ENCODE assay signal across 21 cellular contexts in genomic region chr2:58866527-58866926, GRCh38.
DNase-seq lines count a peak whose midpoint lies in the region; ATAC-seq and TF ChIP-seq lines count a peak whose summit lies in the region.
"Had no signal": no experiment of that assay in that cellular context is flagged by ENCODE, and none has a peak within 500 bp of the region (broad histone marks: within the 10 kb centered on the region; RNA-seq: fewer than 3 reads in every experiment).

No MANE protein-coding gene starts in this region.

- 35 to 71% (median 59%) methylated on average over 1 of the region's 1 CpG for WGBS in spleen, 5 donors

- POLR2A ChIA-PET in WTC11 (lab: Charles Lee), result no interaction called here

- H3K9ac ChIP-seq in Loucy (ENCODE audit: low read depth, low read length, poor library complexity, severe bottlenecking), result no peak overlapping the region
- H3K9ac ChIP-seq in iPS-20b (ENCODE audit: low read depth, low read length), result no peak overlapping the region
- H3K9ac ChIP-seq: BLaER1 had no signal

- H3K9me2 ChIP-seq in GM23338 (ENCODE audit: insufficient read depth), result peaks cover 25% of the 10 kb centered on the region
- no peaks in the 10 kb centered on the region for H3K9me2 ChIP-seq in Loucy (replicated peaks; ENCODE audit: low read depth, low read length)

- H3K36me3 ChIP-seq in GM23338 (ENCODE audit: insufficient read depth), result no peaks in the 10 kb centered on the region
- H3K36me3 ChIP-seq in Loucy (ENCODE audit: insufficient read depth, low read length), result no peaks in the 10 kb centered on the region
- no peaks in the 10 kb centered on the region for H3K36me3 ChIP-seq in iPS-20b (ENCODE audit: insufficient read depth, low read depth, low read length)
- no peaks in the 10 kb centered on the region for H3K36me3 ChIP-seq in spleen
- H3K36me3 ChIP-seq: BLaER1 had no signal

- H3K27me3 Mint-ChIP-seq in GM23338 (ENCODE audit: insufficient read depth, low read depth, poor library complexity) (peaks cover 4% of the 10 kb centered on the region), WTC11 (ENCODE audit: low read depth) (peaks cover 12% of the 10 kb centered on the region)
- H3K27me3 Mint-ChIP-seq in activated T-helper 17 cell treated with anti-CD3 and anti-CD28 coated beads, Interleukin-2, amount 50 U/mL, for 72 hours, result no peaks in the 10 kb centered on the region
- H3K27me3 Mint-ChIP-seq: B cell; CD8-positive, alpha-beta memory T cell had no signal

- no peak for TF ChIP-seq POLR2A in spleen (IDR thresholded peaks at IDR 0.05)

- CTCF ChIA-PET in WTC11 (lab: Charles Lee), result interaction anchor here (0.8 to 1.0 kb wide), 3 partner anchors 11 to 417 kb away, joined by 3 to 4 read pairs (median 3); no protein-coding TSS in a partner anchor

- H3K4me3 ChIP-seq in GM23338 (0 out of 2 replicates have a peak overlapping the region, but pooled peaks have one; percentile 9), Loucy (ENCODE audit: low read length, poor library complexity, severe bottlenecking) (no peak overlapping the region), iPS-20b (ENCODE audit: low read length) (peak overlapping the region; percentile 28; the same call in 1 of the 2 replicates), spleen (no peak overlapping the region)
- H3K4me3 ChIP-seq: BLaER1, GM12878 had no signal

- H3K4me1 Mint-ChIP-seq in GM23338, result peaks cover 35% of the 10 kb centered on the region
- H3K4me1 Mint-ChIP-seq in WTC11, result peaks cover 34% of the 10 kb centered on the region
- H3K4me1 Mint-ChIP-seq in activated T-helper 17 cell treated with anti-CD3 and anti-CD28 coated beads, Interleukin-2, amount 50 U/mL, for 72 hours, result no peaks in the 10 kb centered on the region
- H3K4me1 Mint-ChIP-seq: CD8-positive, alpha-beta memory T cell had no signal

- H3K4me3 Mint-ChIP-seq in GM23338 (no peak overlapping the region), WTC11 (no peak overlapping the region; the same call in 1 of the 2 replicates)
- H3K4me3 Mint-ChIP-seq in activated T-helper 17 cell treated with anti-CD3 and anti-CD28 coated beads, Interleukin-2, amount 50 U/mL, for 72 hours, result no peak overlapping the region
- H3K4me3 Mint-ChIP-seq: B cell; CD4-positive, alpha-beta T cell; CD8-positive, alpha-beta memory T cell had no signal

- peaks cover 23% of the 10 kb centered on the region for H3K4me1 ChIP-seq in GM23338 (ENCODE audit: insufficient read depth)
- H3K4me1 ChIP-seq in Loucy (ENCODE audit: insufficient read depth, low read length, poor library complexity, severe bottlenecking), result peaks cover 22% of the 10 kb centered on the region
- peaks cover 19% of the 10 kb centered on the region for H3K4me1 ChIP-seq in iPS-20b (ENCODE audit: insufficient read depth, low read length)
- no peaks in the 10 kb centered on the region for H3K4me1 ChIP-seq in spleen
- H3K4me1 ChIP-seq: BLaER1 had no signal

- no peaks in the 10 kb centered on the region for H3F3A ChIP-seq in GM23338 (replicated peaks; ENCODE audit: low read depth)
- 0 out of 2 replicates have a peak, but pooled peaks cover 2% of the 10 kb centered on the region for H3F3A ChIP-seq in Loucy (ENCODE audit: low read depth)

- no peaks in the 10 kb centered on the region for H3K9me3 ChIP-seq in Loucy (ENCODE audit: insufficient read depth, low read depth, low read length)
- no peaks in the 10 kb centered on the region for H3K9me3 ChIP-seq in iPS-20b (ENCODE audit: insufficient read depth, low read depth, low read length)
- H3K9me3 ChIP-seq in spleen, result no peaks in the 10 kb centered on the region
- H3K9me3 ChIP-seq: BLaER1 had no signal

- ATAC-seq in GM23338, result peak; percentile 65
- ATAC-seq in WTC11, result peak; percentile 28
- no peak for ATAC-seq in activated T-helper 17 cell treated with anti-CD3 and anti-CD28 coated beads, Interleukin-2, amount 50 U/mL, for 72 hours (replicated peaks)

- DNase-seq in GM23338 (ENCODE audit: low spot score), result no peak
- no peak for DNase-seq in WTC11 (ENCODE audit: low spot score)
- DNase-seq in CD1c-positive myeloid dendritic cell (ENCODE audit: extremely low spot score), result no peak
- no peak for DNase-seq in SW480 (ENCODE audit: low spot score)
- no peak for DNase-seq in spleen
- DNase-seq: CD4-positive, alpha-beta T cell; CD8-positive, alpha-beta memory T cell; DMS 273 treated with DMSO at 0.1 percent for 48 hours; DMS79; EL; GDM1; GOT3; HCEC 1CT had no signal

- H3K27ac Mint-ChIP-seq in GM23338, result no peak overlapping the region
- H3K27ac Mint-ChIP-seq in WTC11, result no peak overlapping the region
- H3K27ac Mint-ChIP-seq in activated T-helper 17 cell treated with anti-CD3 and anti-CD28 coated beads, Interleukin-2, amount 50 U/mL, for 72 hours, result no peak overlapping the region
- H3K27ac Mint-ChIP-seq: B cell; CD4-positive, alpha-beta T cell; CD8-positive, alpha-beta memory T cell had no signal

- intact Hi-C loops in spleen (cut with DNase I; ENCODE audit: low total_unique reads), result no loop called here

- H3K79me2 ChIP-seq in GM23338 (replicated peaks; ENCODE audit: insufficient read depth), result no peaks in the 10 kb centered on the region
- H3K79me2 ChIP-seq in Loucy (ENCODE audit: insufficient read depth, low read length), result no peaks in the 10 kb centered on the region

- peaks cover 10% of the 10 kb centered on the region for H3K27me3 ChIP-seq in GM23338 (ENCODE audit: insufficient read depth)
- H3K27me3 ChIP-seq in Loucy (ENCODE audit: insufficient read depth, low read length, poor library complexity, severe bottlenecking), result no peaks in the 10 kb centered on the region
- H3K27me3 ChIP-seq in iPS-20b (ENCODE audit: insufficient read depth, low read length), result peaks cover 13% of the 10 kb centered on the region; the same call in 1 of the 2 replicates
- no peaks in the 10 kb centered on the region for H3K27me3 ChIP-seq in spleen (replicated peaks in 1 of 7)
- H3K27me3 ChIP-seq: BLaER1 had no signal

- H4K20me1 ChIP-seq in GM23338 (replicated peaks; ENCODE audit: insufficient read depth) (no peaks in the 10 kb centered on the region), Loucy (ENCODE audit: insufficient read depth, low read length, poor library complexity, severe bottlenecking) (peaks cover 3% of the 10 kb centered on the region)
- H4K20me1 ChIP-seq: BLaER1 had no signal

- TF ChIP-seq CTCF in GM23338 (conservative IDR thresholded peaks at IDR 0.05; ENCODE audit: low read depth in 2 of 2) (no peak), Loucy (conservative IDR thresholded peaks at IDR 0.05; ENCODE audit: low read length) (no peak), WTC11 (IDR thresholded peaks at IDR 0.05) (no peak), spleen (IDR thresholded peaks at IDR 0.05 in 8 of 11, conservative IDR thresholded peaks at IDR 0.05 in 3 of 11) (no peak)

- H3K4me2 ChIP-seq in GM23338 (peak overlapping the region; percentile 60; the same call in 1 of the 2 replicates), Loucy (ENCODE audit: low read depth, low read length, poor library complexity, severe bottlenecking) (peak overlapping the region; percentile 28)
- H3K4me2 ChIP-seq: BLaER1 had no signal

- H3K9me3 Mint-ChIP-seq in GM23338 (no peaks in the 10 kb centered on the region), WTC11 (peaks cover 18% of the 10 kb centered on the region)
- no peaks in the 10 kb centered on the region for H3K9me3 Mint-ChIP-seq in activated T-helper 17 cell treated with anti-CD3 and anti-CD28 coated beads, Interleukin-2, amount 50 U/mL, for 72 hours
- H3K9me3 Mint-ChIP-seq: CD4-positive, alpha-beta T cell had no signal

- no peaks in the 10 kb centered on the region for H3K36me3 Mint-ChIP-seq in GM23338 (ENCODE audit: low read depth)
- no peaks in the 10 kb centered on the region for H3K36me3 Mint-ChIP-seq in WTC11
- H3K36me3 Mint-ChIP-seq in activated T-helper 17 cell treated with anti-CD3 and anti-CD28 coated beads, Interleukin-2, amount 50 U/mL, for 72 hours (ENCODE audit: low read depth), result no peaks in the 10 kb centered on the region
- H3K36me3 Mint-ChIP-seq: CD8-positive, alpha-beta memory T cell had no signal

- H3K27ac ChIP-seq in GM23338 (ENCODE audit: low read depth) (no peak overlapping the region), iPS-20b (ENCODE audit: low read length) (no peak overlapping the region), spleen (no peak overlapping the region)
- H3K27ac ChIP-seq: 22Rv1, BLaER1, C4-2B had no signal

- no peak overlapping the region for H2AFZ ChIP-seq in GM23338
- H2AFZ ChIP-seq in Loucy (ENCODE audit: low read length), result no peak overlapping the region

TF ChIP-seq in WTC11, 78 proteins besides CTCF, POLR2A, EP300 and RAD21 (continues in another document):
- no peak for TF ChIP-seq FOXP4 (CRISPR knock-in tag; IDR thresholded peaks at IDR 0.05)
- no peak for TF ChIP-seq NFE2L1 (CRISPR knock-in tag; IDR thresholded peaks at IDR 0.05)

Comparison
In these comparisons a context has a peak if more than half of its experiments do, and no peak if none do; other contexts are left out.
1. H3K4me3 ChIP-seq: peak in GM23338 (single experiment) and iPS-20b (single experiment); none in Loucy (single experiment) and spleen (0 of 8).